In genomic region chr3:6108957-6109356, GRCh38 we compare ENCODE assay signal across 28 cellular contexts.
"Had no signal": no experiment of that assay in that cellular context is flagged by ENCODE, and none has a peak within 500 bp of the region (broad histone marks: within the 10 kb centered on the region; RNA-seq: fewer than 3 reads in every experiment).

No MANE protein-coding gene starts in this region.

- DNase-seq: activated CD4-positive, alpha-beta memory T cell treated with anti-CD3 and anti-CD28 coated beads for 36 hours; activated CD4-positive, alpha-beta T cell treated with anti-CD3 and anti-CD28 coated beads for 36 hours; activated CD4-positive, alpha-beta T cell treated with anti-CD3 and anti-CD28 coated beads, Interleukin-2, amount 10 ng/mL, durations not matched to agents 24 days and 14 days; activated CD4-positive, CD25-positive, alpha-beta regulatory T cell; activated CD4-positive, CD25-positive, alpha-beta regulatory T cell treated with anti-CD3 and anti-CD28 coated beads, Interleukin-2, amount 50 U/mL, for 72 hours; activated CD8-positive, alpha-beta memory T cell treated with anti-CD3 and anti-CD28 coated beads, Interleukin-2, amount 10 ng/mL, durations not matched to agents 7 days and 5 days; activated CD8-positive, alpha-beta memory T cell treated with anti-CD3 and anti-CD28 coated beads, Interleukin-2, amount 50 U/mL, for 4 hours; activated CD8-positive, alpha-beta T cell treated with anti-CD3 and anti-CD28 coated beads, Interleukin-2, amount 10 ng/mL, durations not matched to agents 7 days and 5 days; activated effector memory CD4-positive, alpha-beta T cell treated with anti-CD3 and anti-CD28 coated beads, Interleukin-2, amount 50 U/mL, for 16 hours; activated naive CD4-positive, alpha-beta T cell treated with anti-CD3 and anti-CD28 coated beads for 36 hours; activated naive CD8-positive, alpha-beta T cell treated with anti-CD3 and anti-CD28 coated beads for 36 hours; activated naive CD8-positive, alpha-beta T cell treated with anti-CD3 and anti-CD28 coated beads, Interleukin-2, amount 50 U/mL, for 24 hours; activated T-cell treated with anti-CD3 and anti-CD28 coated beads, Interleukin-2, amount 50 U/mL, for 1 hour; activated T-cell treated with anti-CD3 and anti-CD28 coated beads, Interleukin-2, amount 50 U/mL, for 48 hours; amygdala; aorta; body of pancreas; caudate nucleus; cortex of kidney; dermis blood vessel endothelial cell; effector CD4-positive, alpha-beta T cell; effector memory CD8-positive, alpha-beta T cell; erythroblast; foreskin keratinocyte; gastrocnemius medialis; glutamatergic neuron; heart left ventricle; hypothalamus had no signal

- ATAC-seq: activated CD4-positive, alpha-beta T cell treated with anti-CD3 and anti-CD28 coated beads for 36 hours; activated CD8-positive, alpha-beta memory T cell treated with anti-CD3 and anti-CD28 coated beads, Interleukin-2, amount 10 ng/mL, durations not matched to agents 7 days and 5 days; activated CD8-positive, alpha-beta T cell treated with anti-CD3 and anti-CD28 coated beads, Interleukin-2, amount 10 ng/mL, durations not matched to agents 7 days and 5 days; activated naive CD8-positive, alpha-beta T cell treated with anti-CD3 and anti-CD28 coated beads, Interleukin-2, amount 50 U/mL, for 24 hours; body of pancreas; effector memory CD8-positive, alpha-beta T cell; foreskin keratinocyte; heart left ventricle had no signal
